27 cellular contexts compared by ENCODE assay signal in genomic region chr16:89025636-89026035, GRCh38. TPM values are rescaled to one million over a fixed set of nuclear protein-coding genes. Genes with fewer than 3 reads are reported as not detected.
A peak's percentile ranks its signal among the peaks of the same experiment; 100 is the strongest.
DNase-seq lines count a peak whose midpoint lies in the region; ATAC-seq and TF ChIP-seq lines count a peak whose summit lies in the region.
"Had no signal": no experiment of that assay in that cellular context is flagged by ENCODE, and none has a peak within 500 bp of the region (broad histone marks: within the 10 kb centered on the region; RNA-seq: fewer than 3 reads in every experiment).

No MANE protein-coding gene starts in this region.

- ATAC-seq in stimulated activated naive CD8-positive, alpha-beta T cell treated with anti-CD3 and anti-CD28 coated beads, Interleukin-15, Interleukin-2, amounts not matched to agents 100 U/mL and 50 U/mL, for 24 hours, result no peak
- ATAC-seq in activated naive CD8-positive, alpha-beta T cell treated with anti-CD3 and anti-CD28 coated beads, Interleukin-2, amount 50 U/mL, for 24 hours, result no peak
- no peak for ATAC-seq in HG03108 (IDR thresholded peaks at IDR 0.05; ENCODE audit: unreplicated experiment)
- ATAC-seq: left lung, sciatic nerve had no signal

- no peaks in the 10 kb centered on the region for H3K36me3 ChIP-seq in mammary epithelial cell (ENCODE audit: insufficient read depth, low read length)
- H3K36me3 ChIP-seq: left lung had no signal

- DNase-seq in T-helper 1 cell (no peak), mammary epithelial cell (no peak), DMS53 (lab: John Stamatoyannopoulos, UW) (no peak)
- DNase-seq in stimulated activated naive CD8-positive, alpha-beta T cell treated with anti-CD3 and anti-CD28 coated beads, Interleukin-15, Interleukin-2, amounts not matched to agents 100 U/mL and 50 U/mL, for 24 hours, result no peak
- DNase-seq in activated naive CD8-positive, alpha-beta T cell treated with anti-CD3 and anti-CD28 coated beads, Interleukin-2, amount 50 U/mL, for 24 hours, result no peak
- DNase-seq: activated naive CD8-positive, alpha-beta T cell treated with anti-CD3 and anti-CD28 coated beads, Interleukin-2, amount 10 ng/mL, durations not matched to agents 7 days and 5 days; Calu3; H9; hypothalamus; Karpas-422; left lung; mesendoderm; NCI-H1417 treated with DMSO at 0.1 percent for 48 hours; NCI-H2081; NCI-H226; stimulated activated naive CD4-positive, alpha-beta T cell; testis had no signal

- H2AFZ ChIP-seq in mammary epithelial cell (ENCODE audit: low read depth, low read length), result no peak overlapping the region

- in situ Hi-C loops in mammary epithelial cell (cut with MboI; ENCODE audit: low sequenced_read_pairs in 2 of 2), result no loop called here

- peaks cover 17% of the 10 kb centered on the region for H3K36me3 Mint-ChIP-seq in T-helper 1 cell treated with Interleukin-12 subunit alpha and Interleukin-12 subunit beta and Interleukin-4 antibody, amounts not matched to agents 30 μg/mL and 1 μg/mL, for 36 hours (ENCODE audit: low read depth)
- peaks cover 7% of the 10 kb centered on the region for H3K36me3 Mint-ChIP-seq in stimulated activated naive CD8-positive, alpha-beta T cell treated with anti-CD3 and anti-CD28 coated beads, Interleukin-15, Interleukin-2, amounts not matched to agents 100 ng/mL and 50 ng/mL, for 24 hours (ENCODE audit: low read depth)
- H3K36me3 Mint-ChIP-seq in activated naive CD8-positive, alpha-beta T cell treated with anti-CD3 and anti-CD28 coated beads, Interleukin-2, amount 50 U/mL, for 24 hours (ENCODE audit: low read depth), result peaks cover 4% of the 10 kb centered on the region
- H3K36me3 Mint-ChIP-seq: CD14-positive monocyte had no signal

- 80% methylated on average over 4 of the region's 4 CpGs for WGBS in mammary epithelial cell (ENCODE audit: low coverage, missing lambda C conversion rate)

- no peak overlapping the region for H3K4me3 Mint-ChIP-seq in T-helper 1 cell treated with Interleukin-12 subunit alpha and Interleukin-12 subunit beta and Interleukin-4 antibody, amounts not matched to agents 30 μg/mL and 1 μg/mL, for 36 hours
- H3K4me3 Mint-ChIP-seq in stimulated activated naive CD8-positive, alpha-beta T cell treated with anti-CD3 and anti-CD28 coated beads, Interleukin-15, Interleukin-2, amounts not matched to agents 100 ng/mL and 50 ng/mL, for 24 hours, result no peak overlapping the region
- H3K4me3 Mint-ChIP-seq in activated naive CD8-positive, alpha-beta T cell treated with anti-CD3 and anti-CD28 coated beads, Interleukin-2, amount 50 U/mL, for 24 hours, result no peak overlapping the region
- H3K4me3 Mint-ChIP-seq: CD14-positive monocyte, H9 had no signal

- intact Hi-C loops in mammary epithelial cell (cut with micrococcal nuclease), result no loop called here

- no peak overlapping the region for H3K4me2 ChIP-seq in mammary epithelial cell (ENCODE audit: insufficient read depth, low read depth, low read length)

- H3K27ac ChIP-seq in mammary epithelial cell (ENCODE audit: insufficient read depth, low read depth, low read length), result no peak overlapping the region
- H3K27ac ChIP-seq: 22Rv1, HL-60, left lung, testis had no signal

- H3K4me1 Mint-ChIP-seq in T-helper 1 cell treated with Interleukin-12 subunit alpha and Interleukin-12 subunit beta and Interleukin-4 antibody, amounts not matched to agents 30 μg/mL and 1 μg/mL, for 36 hours (ENCODE audit: low read depth), result peaks cover 28% of the 10 kb centered on the region
- peaks cover 33% of the 10 kb centered on the region for H3K4me1 Mint-ChIP-seq in stimulated activated naive CD8-positive, alpha-beta T cell treated with anti-CD3 and anti-CD28 coated beads, Interleukin-15, Interleukin-2, amounts not matched to agents 100 ng/mL and 50 ng/mL, for 24 hours (ENCODE audit: low read depth)
- H3K4me1 Mint-ChIP-seq in activated naive CD8-positive, alpha-beta T cell treated with anti-CD3 and anti-CD28 coated beads, Interleukin-2, amount 50 U/mL, for 24 hours, result peaks cover 23% of the 10 kb centered on the region

- no peak overlapping the region for H3K9ac ChIP-seq in mammary epithelial cell (ENCODE audit: insufficient read depth, low read length)

- H4K20me1 ChIP-seq in mammary epithelial cell (ENCODE audit: insufficient read depth, low read length), result no peaks in the 10 kb centered on the region

- no peaks in the 10 kb centered on the region for H3K27me3 Mint-ChIP-seq in T-helper 1 cell treated with Interleukin-12 subunit alpha and Interleukin-12 subunit beta and Interleukin-4 antibody, amounts not matched to agents 30 μg/mL and 1 μg/mL, for 36 hours (ENCODE audit: low read depth)
- H3K27me3 Mint-ChIP-seq in stimulated activated naive CD8-positive, alpha-beta T cell treated with anti-CD3 and anti-CD28 coated beads, Interleukin-15, Interleukin-2, amounts not matched to agents 100 ng/mL and 50 ng/mL, for 24 hours, result peaks cover 10% of the 10 kb centered on the region
- H3K27me3 Mint-ChIP-seq in activated naive CD8-positive, alpha-beta T cell treated with anti-CD3 and anti-CD28 coated beads, Interleukin-2, amount 50 U/mL, for 24 hours, result peaks cover 7% of the 10 kb centered on the region
- H3K27me3 Mint-ChIP-seq: activated naive CD8-positive, alpha-beta T cell treated with anti-CD3 and anti-CD28 coated beads, Interleukin-2, amount 10 ng/mL, durations not matched to agents 7 days and 5 days had no signal

- no peaks in the 10 kb centered on the region for H3K4me1 ChIP-seq in mammary epithelial cell (ENCODE audit: insufficient read depth, low read length)
- H3K4me1 ChIP-seq: left lung, testis had no signal

- no peak for TF ChIP-seq CTCF in mammary epithelial cell (conservative IDR thresholded peaks at IDR 0.05 in 1 of 2, IDR thresholded peaks at IDR 0.05 in 1 of 2; ENCODE audit: extremely low read depth in 1 of 2, insufficient read depth in 1 of 2, low read depth in 1 of 2, low read length in 2 of 2)

- H3K4me3 ChIP-seq in mammary epithelial cell (replicated peaks in 1 of 3; ENCODE audit: insufficient read depth in 1 of 3, low read depth in 2 of 3, low read length in 3 of 3), result no peak overlapping the region
- H3K4me3 ChIP-seq: left lung, testis had no signal

- dilution Hi-C loops in mammary epithelial cell (cut with HindIII; ENCODE audit: low sequenced_read_pairs), result loop anchor here (10.0 kb wide), 1 partner anchor 171 kb away; the partner anchor contains the start of genes GALNS and TRAPPC2L

- H3K9me3 Mint-ChIP-seq in T-helper 1 cell treated with Interleukin-12 subunit alpha and Interleukin-12 subunit beta and Interleukin-4 antibody, amounts not matched to agents 30 μg/mL and 1 μg/mL, for 36 hours, result peaks cover 34% of the 10 kb centered on the region
- H3K9me3 Mint-ChIP-seq in stimulated activated naive CD8-positive, alpha-beta T cell treated with anti-CD3 and anti-CD28 coated beads, Interleukin-15, Interleukin-2, amounts not matched to agents 100 ng/mL and 50 ng/mL, for 24 hours, result peaks cover 15% of the 10 kb centered on the region
- peaks cover 21% of the 10 kb centered on the region for H3K9me3 Mint-ChIP-seq in activated naive CD8-positive, alpha-beta T cell treated with anti-CD3 and anti-CD28 coated beads, Interleukin-2, amount 50 U/mL, for 24 hours

- CTCF ChIA-PET in mammary epithelial cell (lab: Charles Lee; ENCODE audit: low non-redundant PET), result no interaction called here

- H3K79me2 ChIP-seq in mammary epithelial cell (ENCODE audit: insufficient read depth, low read length), result no peaks in the 10 kb centered on the region

- H3K27ac Mint-ChIP-seq in T-helper 1 cell treated with Interleukin-12 subunit alpha and Interleukin-12 subunit beta and Interleukin-4 antibody, amounts not matched to agents 30 μg/mL and 1 μg/mL, for 36 hours, result peak overlapping the region; percentile 67
- H3K27ac Mint-ChIP-seq in stimulated activated naive CD8-positive, alpha-beta T cell treated with anti-CD3 and anti-CD28 coated beads, Interleukin-15, Interleukin-2, amounts not matched to agents 100 ng/mL and 50 ng/mL, for 24 hours, result peak overlapping the region; percentile 85
- peak overlapping the region; percentile 44 for H3K27ac Mint-ChIP-seq in activated naive CD8-positive, alpha-beta T cell treated with anti-CD3 and anti-CD28 coated beads, Interleukin-2, amount 50 U/mL, for 24 hours
- H3K27ac Mint-ChIP-seq: H9, progenitor cell of endocrine pancreas had no signal

- H3K9me3 ChIP-seq in mammary epithelial cell (replicated peaks; ENCODE audit: insufficient read depth, low read length), result peaks cover 3% of the 10 kb centered on the region
- H3K9me3 ChIP-seq: testis had no signal

- peaks cover 3% of the 10 kb centered on the region for H3K27me3 ChIP-seq in mammary epithelial cell (ENCODE audit: insufficient read depth, low read length)
- H3K27me3 ChIP-seq: testis had no signal

- no TSS peak for BruUV-seq in mammary epithelial cell (replicated peaks; lab: Mats Ljungman, UMichigan)

RNA-seq across cellular contexts. Expression of gene CBFA2T3, which starts 48.6 kb away (rescaled TPM):
- under 1 TPM in 1 of 2 donors, not detected in 1; 0.83 TPM for total RNA-seq in mammary epithelial cell
- polyA plus RNA-seq in mammary epithelial cell, result 0.09 TPM
- not detected for polyA minus RNA-seq in mammary epithelial cell
- total RNA-seq: Calu3, dermis microvascular lymphatic vessel endothelial cell, RPMI7951 had no signal
